Comparison of ENCODE assay signal across 19 cellular contexts in the genomic region with DNA sequence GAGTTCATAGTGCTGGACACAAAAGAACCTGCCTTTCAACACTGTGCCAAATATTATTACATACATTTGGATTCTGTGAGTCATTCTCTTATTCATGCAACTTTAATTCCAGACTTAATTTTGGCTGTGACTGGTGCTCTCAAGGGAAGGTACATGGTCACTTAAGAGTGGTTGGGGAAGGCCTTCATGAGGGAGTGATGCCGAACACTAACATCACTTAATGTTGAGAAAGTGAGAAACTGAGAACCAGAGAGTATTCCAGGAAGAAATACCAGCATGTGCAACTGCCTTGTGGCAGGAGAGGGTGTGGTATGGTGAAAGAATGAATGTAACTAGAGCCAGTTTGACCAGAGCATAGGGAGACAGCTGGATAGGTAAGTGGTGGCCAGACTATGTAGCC. TPM values are rescaled to one million over a fixed set of nuclear protein-coding genes. Genes with fewer than 3 reads are reported as not detected.
DNase-seq lines count a peak whose midpoint lies in the region; ATAC-seq, FAIRE-seq and TF ChIP-seq lines count a peak whose summit lies in the region.
"Had no signal": no experiment of that assay in that cellular context is flagged by ENCODE, and none has a peak within 500 bp of the region (broad histone marks: within the 10 kb centered on the region; RNA-seq: fewer than 3 reads in every experiment).

No MANE protein-coding gene starts in this region.

- H3K27me3 Mint-ChIP-seq in effector memory CD8-positive, alpha-beta T cell: no peaks in the 10 kb centered on the region

- DNase-seq in AG20443 (ENCODE audit: low spot score) (peak; percentile 36), LHCN-M2 (ENCODE audit: low read depth) (peak; percentile 61), dedifferentiated amniotic fluid mesenchymal stem cell (ENCODE audit: extremely low spot score) (peak; percentile 52), mucosa of descending colon (peak in 1 of 3 donors; percentile 32), small intestine (no peak)
- no peak for DNase-seq in effector memory CD8-positive, alpha-beta T cell
- DNase-seq in stimulated activated effector memory CD8-positive, alpha-beta T cell treated with anti-CD3 and anti-CD28 coated beads, Interleukin-12 subunit alpha, Interleukin-12 subunit beta, amount 100 ng/mL, for 72 hours (ENCODE audit: low spot score in 2 of 2): no peak
- no peak for DNase-seq in stimulated activated naive CD4-positive, alpha-beta T cell treated with Interleukin-2 at 50 U/mL for 16 hours (lab: John Stamatoyannopoulos, UW)
- DNase-seq: activated CD4-positive, alpha-beta T cell treated with anti-CD3 and anti-CD28 coated beads, Interleukin-2, amount 50 U/mL, for 48 hours; body of pancreas; hypothalamus; Kasumi-1; lower lobe of right lung; NCI-H2029 treated with DMSO at 0.1 percent for 48 hours; NCI-H774; pancreas; Right ventricle myocardium superior; upper lobe of left lung had no signal

- peaks cover 20% of the 10 kb centered on the region for H3K4me1 ChIP-seq in mucosa of descending colon (ENCODE audit: low read depth)
- no peaks in the 10 kb centered on the region for H3K4me1 ChIP-seq in small intestine (ENCODE audit: control insufficient read depth in 2 of 2, insufficient read depth in 1 of 2, low read depth in 1 of 2, low read length in 1 of 2)
- H3K4me1 ChIP-seq: body of pancreas, lower lobe of right lung, pancreas, upper lobe of left lung had no signal

- H3K9me3 Mint-ChIP-seq in effector memory CD8-positive, alpha-beta T cell: no peaks in the 10 kb centered on the region
- H3K9me3 Mint-ChIP-seq in stimulated activated effector memory CD8-positive, alpha-beta T cell treated with anti-CD3 and anti-CD28 coated beads, Interleukin-12 subunit alpha, Interleukin-12 subunit beta, amount 100 ng/mL, for 72 hours: no peaks in the 10 kb centered on the region
- H3K9me3 Mint-ChIP-seq: activated T-helper 2 cell treated with anti-CD3 and anti-CD28 coated beads, Interferon-gamma antibody, Interleukin-2, Interleukin-4, amounts not matched to agents 10 μg/mL and 5 μg/mL and 100 μg/mL, durations not matched to agents 14 hours and 24 hours and 36 hours had no signal

- no peaks in the 10 kb centered on the region for H3K9me3 ChIP-seq in mucosa of descending colon
- H3K9me3 ChIP-seq in small intestine (ENCODE audit: control insufficient read depth, low read depth): no peaks in the 10 kb centered on the region
- H3K9me3 ChIP-seq: body of pancreas, lower lobe of right lung, pancreas, upper lobe of left lung had no signal

- no peaks in the 10 kb centered on the region for H3K27me3 ChIP-seq in small intestine (ENCODE audit: control insufficient read depth in 2 of 2, insufficient read depth in 2 of 2, low read length in 2 of 2)
- H3K27me3 ChIP-seq: body of pancreas, pancreas, upper lobe of left lung had no signal

- ATAC-seq in mucosa of descending colon: peak; percentile 62
- no peak for ATAC-seq in effector memory CD8-positive, alpha-beta T cell (replicated peaks)
- ATAC-seq in stimulated activated effector memory CD8-positive, alpha-beta T cell treated with anti-CD3 and anti-CD28 coated beads, Interleukin-12 subunit alpha, Interleukin-12 subunit beta, amount 100 ng/mL, for 72 hours: no peak
- ATAC-seq: body of pancreas, pancreas had no signal

- TF ChIP-seq CTCF in mucosa of descending colon (IDR thresholded peaks at IDR 0.05): no peak

- H3K36me3 ChIP-seq in mucosa of descending colon (ENCODE audit: low read depth): no peaks in the 10 kb centered on the region
- H3K36me3 ChIP-seq in small intestine (ENCODE audit: control insufficient read depth in 2 of 2, insufficient read depth in 2 of 2, low read length in 2 of 2): no peaks in the 10 kb centered on the region

- intact Hi-C loops in mucosa of descending colon (cut with DNase I, micrococcal nuclease): no loop called here

- FAIRE-seq in small intestine (lab: Jason Lieb, UNC): no peak
- FAIRE-seq: pancreas had no signal

- WGBS in small intestine, 3 donors: 95 to 97% (median 95%) methylated on average over 1 of the region's 1 CpG

- H3K4me3 ChIP-seq in mucosa of descending colon: no peak overlapping the region
- H3K4me3 ChIP-seq in small intestine (ENCODE audit: low read depth in 1 of 2, low read length in 2 of 2): no peak overlapping the region
- H3K4me3 ChIP-seq: body of pancreas, lower lobe of right lung, pancreas, upper lobe of left lung had no signal

- H3K4me1 Mint-ChIP-seq in effector memory CD8-positive, alpha-beta T cell (ENCODE audit: low read depth in 2 of 2): peaks cover 0 to 4% of the 10 kb centered on the region in 2 donors
- no peaks in the 10 kb centered on the region for H3K4me1 Mint-ChIP-seq in stimulated activated effector memory CD8-positive, alpha-beta T cell treated with anti-CD3 and anti-CD28 coated beads, Interleukin-12 subunit alpha, Interleukin-12 subunit beta, amount 100 ng/mL, for 72 hours

- peaks cover 10% of the 10 kb centered on the region for H3K36me3 Mint-ChIP-seq in effector memory CD8-positive, alpha-beta T cell (ENCODE audit: insufficient read depth)
- H3K36me3 Mint-ChIP-seq in stimulated activated effector memory CD8-positive, alpha-beta T cell treated with anti-CD3 and anti-CD28 coated beads, Interleukin-12 subunit alpha, Interleukin-12 subunit beta, amount 100 ng/mL, for 72 hours: peaks cover 17% of the 10 kb centered on the region

- no peak overlapping the region for H3K4me3 Mint-ChIP-seq in effector memory CD8-positive, alpha-beta T cell
- H3K4me3 Mint-ChIP-seq in stimulated activated effector memory CD8-positive, alpha-beta T cell treated with anti-CD3 and anti-CD28 coated beads, Interleukin-12 subunit alpha, Interleukin-12 subunit beta, amount 100 ng/mL, for 72 hours: no peak overlapping the region

- H3K27ac ChIP-seq in small intestine (ENCODE audit: low read depth in 1 of 2, low read length in 1 of 2): no peak overlapping the region
- H3K27ac ChIP-seq: body of pancreas, lower lobe of right lung, pancreas, upper lobe of left lung had no signal

- H3K27ac Mint-ChIP-seq in effector memory CD8-positive, alpha-beta T cell: no peak overlapping the region
- no peak overlapping the region for H3K27ac Mint-ChIP-seq in stimulated activated effector memory CD8-positive, alpha-beta T cell treated with anti-CD3 and anti-CD28 coated beads, Interleukin-12 subunit alpha, Interleukin-12 subunit beta, amount 100 ng/mL, for 72 hours
- H3K27ac Mint-ChIP-seq: activated T-helper 2 cell treated with anti-CD3 and anti-CD28 coated beads, Interferon-gamma antibody, Interleukin-2, Interleukin-4, amounts not matched to agents 10 μg/mL and 5 μg/mL and 100 μg/mL, durations not matched to agents 14 hours and 24 hours and 36 hours had no signal

RNA-seq across cellular contexts. Expression of a gene that starts 41.5 kb away (rescaled TPM):
- total RNA-seq in LHCN-M2 (2014; rRNA removed) (0.13 and 0.46 TPM in 2 replicates), mucosa of descending colon (10 to 100 TPM in 2 of 3 donors, 1 to 10 TPM in 1; 8.8 to 16.1 (median 14.1) TPM)
- polyA plus RNA-seq in LHCN-M2 (2012): 0.34 TPM
- 10 to 100 TPM in 1 of 3 donors, 1 to 10 TPM in 2; 3.7 to 12.7 (median 9.7) TPM for polyA plus RNA-seq in small intestine

Comparison
In these comparisons a context has a peak if more than half of its experiments do, and no peak if none do; other contexts are left out.
1. DNase-seq: peak in AG20443 (single experiment), LHCN-M2 (single experiment) and dedifferentiated amniotic fluid mesenchymal stem cell (single experiment); none in effector memory CD8-positive, alpha-beta T cell (0 of 3), small intestine (single experiment), stimulated activated effector memory CD8-positive, alpha-beta T cell treated with anti-CD3 and anti-CD28 coated beads, Interleukin-12 subunit alpha, Interleukin-12 subunit beta, amount 100 ng/mL, for 72 hours (0 of 2) and stimulated activated naive CD4-positive, alpha-beta T cell treated with Interleukin-2 at 50 U/mL for 16 hours (single experiment).